Comparison of ENCODE assay signal across 12 cellular contexts in the genomic region with DNA sequence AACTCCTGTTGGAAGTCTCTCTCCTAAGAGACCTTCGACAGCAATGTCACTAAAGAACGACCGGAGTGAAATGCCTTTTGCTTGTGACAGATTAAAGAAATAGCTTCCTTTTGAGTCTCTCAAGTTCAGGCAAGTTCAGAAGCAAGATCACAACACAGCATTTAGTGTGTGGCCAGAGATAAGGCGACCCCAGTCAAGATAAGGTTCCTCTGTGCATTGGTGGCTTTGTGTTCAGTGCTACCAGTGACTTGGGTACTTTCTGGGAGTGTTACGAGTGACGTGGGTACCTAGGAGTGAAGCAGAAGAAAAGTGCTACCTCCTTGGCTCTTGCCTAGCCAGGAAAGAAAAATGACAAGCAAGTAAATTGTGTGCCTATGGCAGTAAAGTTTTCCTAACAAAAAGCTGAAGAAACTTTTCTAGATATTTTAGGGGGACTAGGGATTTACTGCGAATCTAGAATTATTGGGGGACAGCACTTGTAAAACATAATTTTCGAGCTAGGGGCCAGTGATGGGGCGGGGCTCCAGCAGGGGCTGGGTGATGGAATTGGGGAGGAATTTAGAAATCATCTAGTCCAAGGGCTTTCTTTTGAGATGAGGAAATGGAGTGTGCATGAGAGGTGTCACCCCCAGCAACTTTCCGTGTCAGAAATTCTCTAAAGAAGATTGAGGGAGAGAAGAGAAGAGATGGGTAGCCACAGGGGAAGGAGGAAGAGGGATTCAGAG.
DNase-seq lines count a peak whose midpoint lies in the region; ATAC-seq and TF ChIP-seq lines count a peak whose summit lies in the region.
"Had no signal": no experiment of that assay in that cellular context is flagged by ENCODE, and none has a peak within 500 bp of the region (broad histone marks: within the 10 kb centered on the region; RNA-seq: fewer than 3 reads in every experiment).

No MANE protein-coding gene starts in this region.

- H3K4me1 ChIP-seq in lung (ENCODE audit: control insufficient read depth in 2 of 2, insufficient read depth in 2 of 2, low read length in 2 of 2) (peaks cover 0 to 6% of the 10 kb centered on the region in 2 donors), stomach (peaks cover 17 to 51% (median 37%) of the 10 kb centered on the region in 4 donors)

- no peak overlapping the region for H3K4me3 Mint-ChIP-seq in brain
- H3K4me3 Mint-ChIP-seq in WTC11: no peak overlapping the region
- H3K4me3 Mint-ChIP-seq: activated naive CD8-positive, alpha-beta T cell treated with anti-CD3 and anti-CD28 coated beads, Interleukin-2, amount 50 U/mL, for 24 hours; CD4-positive, CD25-positive, alpha-beta regulatory T cell; stimulated activated naive CD8-positive, alpha-beta T cell treated with anti-CD3 and anti-CD28 coated beads, Interleukin-15, amount 100 ng/mL, for 72 hours had no signal

- H3K27me3 Mint-ChIP-seq in brain (peaks cover 4% of the 10 kb centered on the region), WTC11 (ENCODE audit: low read depth) (peaks cover 44% of the 10 kb centered on the region)
- H3K27me3 Mint-ChIP-seq: CD4-positive, CD25-positive, alpha-beta regulatory T cell; stimulated activated naive CD8-positive, alpha-beta T cell treated with anti-CD3 and anti-CD28 coated beads, Interleukin-15, amount 100 ng/mL, for 72 hours had no signal

- no peak for TF ChIP-seq EP300 in stomach (IDR thresholded peaks at IDR 0.05)

- peaks cover 0 to 6% (median 0%) of the 10 kb centered on the region in 5 experiments for H3K9me3 Mint-ChIP-seq in brain
- H3K9me3 Mint-ChIP-seq in WTC11: peaks cover 6% of the 10 kb centered on the region; the same call in 1 of the 2 replicates
- H3K9me3 Mint-ChIP-seq: activated naive CD8-positive, alpha-beta T cell treated with anti-CD3 and anti-CD28 coated beads, Interleukin-2, amount 50 U/mL, for 24 hours; stimulated activated naive CD8-positive, alpha-beta T cell treated with anti-CD3 and anti-CD28 coated beads, Interleukin-15, amount 100 ng/mL, for 72 hours had no signal

- 55 to 57% methylated on average over 10 of the region's 10 CpGs for WGBS in lung, 2 donors
- 42 to 58% (median 49%) methylated on average over 10 of the region's 10 CpGs for WGBS in stomach, 5 donors

- H3K36me3 ChIP-seq in lung (ENCODE audit: control insufficient read depth in 2 of 2, insufficient read depth in 2 of 2, low read length in 2 of 2) (no peaks in the 10 kb centered on the region), stomach (no peaks in the 10 kb centered on the region)

- intact Hi-C loops in stomach (cut with DNase I; ENCODE audit: low total_unique reads): no loop called here

- H3K27ac Mint-ChIP-seq in brain (peak overlapping the region in 3 of 5 experiments; percentile 70 to 90 (median 71)), WTC11 (no peak overlapping the region)
- H3K27ac Mint-ChIP-seq: activated naive CD8-positive, alpha-beta T cell treated with anti-CD3 and anti-CD28 coated beads, Interleukin-2, amount 50 U/mL, for 24 hours; CD4-positive, CD25-positive, alpha-beta regulatory T cell had no signal

- no peaks in the 10 kb centered on the region for H3K36me3 Mint-ChIP-seq in brain
- no peaks in the 10 kb centered on the region for H3K36me3 Mint-ChIP-seq in WTC11
- H3K36me3 Mint-ChIP-seq: CD4-positive, CD25-positive, alpha-beta regulatory T cell had no signal

- no peaks in the 10 kb centered on the region for H3K27me3 ChIP-seq in lung (ENCODE audit: control insufficient read depth, insufficient read depth)
- no peaks in the 10 kb centered on the region for H3K27me3 ChIP-seq in stomach

- H3K4me1 Mint-ChIP-seq in brain (peaks cover 55% of the 10 kb centered on the region), WTC11 (peaks cover 27% of the 10 kb centered on the region)
- H3K4me1 Mint-ChIP-seq: CD4-positive, CD25-positive, alpha-beta regulatory T cell; stimulated activated naive CD8-positive, alpha-beta T cell treated with anti-CD3 and anti-CD28 coated beads, Interleukin-15, amount 100 ng/mL, for 72 hours had no signal

- H3K9me3 ChIP-seq in lung (ENCODE audit: control insufficient read depth in 2 of 2, insufficient read depth in 1 of 2, low read length in 1 of 2): no peaks in the 10 kb centered on the region
- H3K9me3 ChIP-seq in stomach: no peaks in the 10 kb centered on the region

- peak; percentile 48 for DNase-seq in Jurkat, Clone E6-1 (ENCODE audit: low read depth, low spot score)
- DNase-seq in lung (ENCODE audit: low spot score): no peak
- DNase-seq in stomach: no peak
- DNase-seq in globus pallidus (ENCODE audit: low spot score): no peak
- no peak for DNase-seq in WTC11 (ENCODE audit: low spot score)
- DNase-seq: activated naive CD8-positive, alpha-beta T cell treated with anti-CD3 and anti-CD28 coated beads, Interleukin-2, amount 50 U/mL, for 24 hours; CD4-positive, CD25-positive, alpha-beta regulatory T cell; NCI-H1436 treated with DMSO at 0.1 percent for 48 hours; stimulated activated naive CD8-positive, alpha-beta T cell treated with anti-CD3 and anti-CD28 coated beads, Interleukin-15, amount 100 ng/mL, for 72 hours had no signal

- POLR2A ChIA-PET in WTC11 (lab: Charles Lee): interaction anchor here (0.5 kb wide), 1 partner anchor 211 kb away, joined by 4 read pairs; no protein-coding TSS in a partner anchor

- no peak for TF ChIP-seq POLR2A in stomach (IDR thresholded peaks at IDR 0.05)

- H3K27ac ChIP-seq in lung (ENCODE audit: low read depth in 1 of 2, low read length in 1 of 2) (peak overlapping the region; percentile 17 to 33), stomach (peak overlapping the region in 3 of 5 donors; percentile 54 to 89 (median 73))

- no peak overlapping the region for H3K4me3 ChIP-seq in Jurkat, Clone E6-1 (ENCODE audit: low read length)
- H3K4me3 ChIP-seq in lung (no peak overlapping the region), stomach (no peak overlapping the region)

- CTCF ChIA-PET in WTC11 (lab: Charles Lee): interaction anchor here (0.7 to 1.3 kb wide), 3 partner anchors 37 to 134 kb away, joined by 5 to 7 read pairs (median 5); no protein-coding TSS in a partner anchor

- TF ChIP-seq CTCF in brain (conservative IDR thresholded peaks at IDR 0.05): no peak
- TF ChIP-seq CTCF in lung (IDR thresholded peaks at IDR 0.05; ENCODE audit: control extremely low read depth, extremely low read depth): no peak
- no peak for TF ChIP-seq CTCF in stomach (IDR thresholded peaks at IDR 0.05)
- TF ChIP-seq CTCF in WTC11 (IDR thresholded peaks at IDR 0.05): no peak

- ATAC-seq in lung (ENCODE audit: insufficient read depth, low FRiP score) (no peak), GM18517 (IDR thresholded peaks at IDR 0.05; ENCODE audit: unreplicated experiment) (no peak), HG03095 (IDR thresholded peaks at IDR 0.05; ENCODE audit: unreplicated experiment) (no peak), WTC11 (no peak)
- ATAC-seq: activated naive CD8-positive, alpha-beta T cell treated with anti-CD3 and anti-CD28 coated beads, Interleukin-2, amount 50 U/mL, for 24 hours had no signal

TF ChIP-seq in WTC11, 78 proteins besides CTCF, POLR2A, EP300 and RAD21 (continues in another document):
- TF ChIP-seq NFE2L1 (CRISPR knock-in tag; IDR thresholded peaks at IDR 0.05) (no peak), GRHL2 (CRISPR knock-in tag; IDR thresholded peaks at IDR 0.05; ENCODE audit: insufficient replicate concordance, severe bottlenecking) (no peak), NR2C2 (CRISPR knock-in tag; IDR thresholded peaks at IDR 0.05) (no peak), RELA (CRISPR knock-in tag; IDR thresholded peaks at IDR 0.05; ENCODE audit: borderline replicate concordance) (no peak), SMAD4 (CRISPR knock-in tag; IDR thresholded peaks at IDR 0.05) (no peak), ZNF138 (CRISPR knock-in tag; conservative IDR thresholded peaks at IDR 0.05) (no peak), ETV6 (CRISPR knock-in tag; IDR thresholded peaks at IDR 0.05) (no peak), CREM (CRISPR knock-in tag; IDR thresholded peaks at IDR 0.05) (no peak)
- TF ChIP-seq, protein P1, sequence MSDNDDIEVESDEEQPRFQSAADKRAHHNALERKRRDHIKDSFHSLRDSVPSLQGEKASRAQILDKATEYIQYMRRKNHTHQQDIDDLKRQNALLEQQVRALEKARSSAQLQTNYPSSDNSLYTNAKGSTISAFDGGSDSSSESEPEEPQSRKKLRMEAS (CRISPR knock-in tag; IDR thresholded peaks at IDR 0.05): no peak
- TF ChIP-seq, protein P2, sequence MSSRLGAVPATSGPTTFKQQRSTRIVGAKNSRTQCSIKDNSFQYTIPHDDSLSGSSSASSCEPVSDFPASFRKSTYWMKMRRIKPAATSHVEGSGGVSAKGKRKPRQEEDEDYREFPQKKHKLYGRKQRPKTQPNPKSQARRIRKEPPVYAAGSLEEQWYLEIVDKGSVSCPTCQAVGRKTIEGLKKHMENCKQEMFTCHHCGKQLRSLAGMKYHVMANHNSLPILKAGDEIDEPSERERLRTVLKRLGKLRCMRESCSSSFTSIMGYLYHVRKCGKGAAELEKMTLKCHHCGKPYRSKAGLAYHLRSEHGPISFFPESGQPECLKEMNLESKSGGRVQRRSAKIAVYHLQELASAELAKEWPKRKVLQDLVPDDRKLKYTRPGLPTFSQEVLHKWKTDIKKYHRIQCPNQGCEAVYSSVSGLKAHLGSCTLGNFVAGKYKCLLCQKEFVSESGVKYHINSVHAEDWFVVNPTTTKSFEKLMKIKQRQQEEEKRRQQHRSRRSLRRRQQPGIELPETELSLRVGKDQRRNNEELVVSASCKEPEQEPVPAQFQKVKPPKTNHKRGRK (CRISPR knock-in tag; IDR thresholded peaks at IDR 0.05; ENCODE audit: borderline replicate concordance): no peak
- TF ChIP-seq, protein P3, sequence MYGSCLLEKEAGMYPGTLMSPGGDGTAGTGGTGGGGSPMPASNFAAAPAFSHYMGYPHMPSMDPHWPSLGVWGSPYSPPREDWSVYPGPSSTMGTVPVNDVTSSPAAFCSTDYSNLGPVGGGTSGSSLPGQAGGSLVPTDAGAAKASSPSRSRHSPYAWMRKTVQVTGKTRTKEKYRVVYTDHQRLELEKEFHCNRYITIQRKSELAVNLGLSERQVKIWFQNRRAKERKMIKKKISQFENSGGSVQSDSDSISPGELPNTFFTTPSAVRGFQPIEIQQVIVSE (CRISPR knock-in tag; IDR thresholded peaks at IDR 0.05; ENCODE audit: borderline replicate concordance): no peak
- TF ChIP-seq, protein P4, sequence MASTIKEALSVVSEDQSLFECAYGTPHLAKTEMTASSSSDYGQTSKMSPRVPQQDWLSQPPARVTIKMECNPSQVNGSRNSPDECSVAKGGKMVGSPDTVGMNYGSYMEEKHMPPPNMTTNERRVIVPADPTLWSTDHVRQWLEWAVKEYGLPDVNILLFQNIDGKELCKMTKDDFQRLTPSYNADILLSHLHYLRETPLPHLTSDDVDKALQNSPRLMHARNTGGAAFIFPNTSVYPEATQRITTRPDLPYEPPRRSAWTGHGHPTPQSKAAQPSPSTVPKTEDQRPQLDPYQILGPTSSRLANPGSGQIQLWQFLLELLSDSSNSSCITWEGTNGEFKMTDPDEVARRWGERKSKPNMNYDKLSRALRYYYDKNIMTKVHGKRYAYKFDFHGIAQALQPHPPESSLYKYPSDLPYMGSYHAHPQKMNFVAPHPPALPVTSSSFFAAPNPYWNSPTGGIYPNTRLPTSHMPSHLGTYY (CRISPR knock-in tag; IDR thresholded peaks at IDR 0.05): no peak
